Comparison of ENCODE assay signal across 9 cellular contexts in the genomic region with DNA sequence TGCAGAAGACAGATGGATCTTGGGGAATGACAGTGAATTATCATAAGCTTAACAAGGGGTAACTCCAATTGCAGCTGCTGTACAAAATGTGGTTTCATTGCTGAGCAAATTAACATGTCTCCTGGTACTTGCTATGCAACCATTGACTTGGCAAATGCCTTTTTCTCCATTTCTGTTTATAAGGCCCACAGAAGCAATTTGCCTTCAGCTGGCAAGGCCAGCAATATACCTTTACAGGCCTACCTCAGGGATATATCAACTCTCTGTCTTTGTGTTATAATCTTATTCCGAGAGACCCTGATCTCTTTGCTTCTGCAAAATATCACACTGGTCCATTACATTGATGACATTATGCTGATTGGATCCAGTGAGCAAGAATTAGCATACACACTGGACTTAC. TPM values are rescaled to one million over a fixed set of nuclear protein-coding genes. Genes with fewer than 3 reads are reported as not detected.
"Had no signal": no experiment of that assay in that cellular context is flagged by ENCODE, and none has a peak within 500 bp of the region (broad histone marks: within the 10 kb centered on the region; RNA-seq: fewer than 3 reads in every experiment).

No MANE protein-coding gene starts in this region.

- ATAC-seq: GM23338, HCT116 had no signal

- H3K4me2 ChIP-seq: GM23338 had no signal

- H3K4me1 ChIP-seq: HAP-1 had no signal

- DNase-seq: GM23248, GOT3, H7, H9, HCEC 1CT, HFFc6 had no signal

- H3K9ac ChIP-seq: GM23248 had no signal

- H3K36me3 ChIP-seq: HAP-1 had no signal

- H3K4me3 ChIP-seq: GM23248, GM23338, HAP-1 had no signal

- H3K27ac ChIP-seq: GM23248 had no signal

- H2AFZ ChIP-seq: GM23248, GM23338 had no signal

- H3K9me3 ChIP-seq: HAP-1 had no signal

RNA-seq across cellular contexts. Expression of a gene that starts 52.7 kb away (rescaled TPM):
- total RNA-seq: HFFc6 had no signal
